ENCODE assay signal across 8 cellular contexts in genomic region chr9:110148384-110148783, GRCh38. TPM values are rescaled to one million over a fixed set of nuclear protein-coding genes. Genes with fewer than 3 reads are reported as not detected.
A peak's percentile ranks its signal among the peaks of the same experiment; 100 is the strongest.
DNase-seq lines count a peak whose midpoint lies in the region; ATAC-seq and TF ChIP-seq lines count a peak whose summit lies in the region.

No MANE protein-coding gene starts in this region.

- H3K36me3 Mint-ChIP-seq in CD4-positive, alpha-beta memory T cell = peaks cover 0 to 2% of the 10 kb centered on the region in 2 donors
- H3K36me3 Mint-ChIP-seq in activated naive CD4-positive, alpha-beta T cell treated with anti-CD3 and anti-CD28 coated beads, Interleukin-2, amount 50 U/mL, for 24 hours = peaks cover 2% of the 10 kb centered on the region

- H3K4me3 ChIP-seq in CD4-positive, alpha-beta memory T cell (ENCODE audit: low read length in 2 of 2) = peak overlapping the region; percentile 34 to 53
- H3K4me3 ChIP-seq in osteoblast (ENCODE audit: insufficient read depth, low read length) (peak overlapping the region; percentile 29), SK-N-SH (ENCODE audit: low read depth in 2 of 2, low read length in 1 of 2) (no peak overlapping the region)

- no peak for TF ChIP-seq RAD21 in SK-N-SH (IDR thresholded peaks at IDR 0.05; ENCODE audit: low read length)

- no peak for TF ChIP-seq EP300 in SK-N-SH (IDR thresholded peaks at IDR 0.05; ENCODE audit: borderline replicate concordance in 1 of 2, low read depth in 1 of 2, low read length in 1 of 2)

- intact Hi-C loops in CD4-positive, alpha-beta memory T cell (cut with micrococcal nuclease) = no loop called here

- WGBS in SK-N-SH (ENCODE audit: low lambda C conversion rate) = 92% methylated on average over 7 of the region's 7 CpGs

- H3K27me3 ChIP-seq in CD4-positive, alpha-beta memory T cell (ENCODE audit: insufficient read depth, low read length) = no peaks in the 10 kb centered on the region
- H3K27me3 ChIP-seq in osteoblast (ENCODE audit: insufficient read depth, low read length) (no peaks in the 10 kb centered on the region), SK-N-SH (ENCODE audit: insufficient read depth) (no peaks in the 10 kb centered on the region)

- peaks cover 45% of the 10 kb centered on the region for H3K4me1 ChIP-seq in CD4-positive, alpha-beta memory T cell (ENCODE audit: insufficient read depth, low read length)
- H3K4me1 ChIP-seq in osteoblast (ENCODE audit: insufficient read depth, low read length) (peaks cover 49% of the 10 kb centered on the region), SK-N-SH (ENCODE audit: control insufficient read depth in 1 of 2, insufficient read depth in 2 of 2, low read depth in 1 of 2, low read length in 1 of 2) (peaks cover 4 to 13% of the 10 kb centered on the region in 2 experiments; a peak in 3 of 4 replicates)

- H3K79me2 ChIP-seq in osteoblast (ENCODE audit: insufficient read depth, low read length) (peaks cover 99% of the 10 kb centered on the region), SK-N-SH (ENCODE audit: insufficient read depth) (peaks cover 100% of the 10 kb centered on the region)

- H3K9me3 Mint-ChIP-seq in CD4-positive, alpha-beta memory T cell = no peaks in the 10 kb centered on the region
- no peaks in the 10 kb centered on the region for H3K9me3 Mint-ChIP-seq in activated naive CD4-positive, alpha-beta T cell treated with anti-CD3 and anti-CD28 coated beads, Interleukin-2, amount 50 U/mL, for 24 hours

- H3K4me3 Mint-ChIP-seq in CD4-positive, alpha-beta memory T cell = peak overlapping the region; percentile 82 to 94 (median 90)
- H3K4me3 Mint-ChIP-seq in activated naive CD4-positive, alpha-beta T cell treated with anti-CD3 and anti-CD28 coated beads, Interleukin-2, amount 50 U/mL, for 24 hours = peak overlapping the region; percentile 78

- no peaks in the 10 kb centered on the region for H3K9me2 ChIP-seq in SK-N-SH

- ATAC-seq in GM19467 (IDR thresholded peaks at IDR 0.05; ENCODE audit: unreplicated experiment) (peak; percentile 67), HG03565 (IDR thresholded peaks at IDR 0.05; ENCODE audit: unreplicated experiment) (peak; percentile 74)

- H3K4me2 ChIP-seq in osteoblast (ENCODE audit: insufficient read depth, low read length) (peak overlapping the region; percentile 80), SK-N-SH (no peak overlapping the region)

- no peaks in the 10 kb centered on the region for H3K36me3 ChIP-seq in CD4-positive, alpha-beta memory T cell (ENCODE audit: insufficient read depth, low read length)
- H3K36me3 ChIP-seq in osteoblast (ENCODE audit: insufficient read depth, low read length) (peaks cover 9% of the 10 kb centered on the region), SK-N-SH (replicated peaks in 1 of 2; ENCODE audit: control insufficient read depth in 1 of 2, insufficient read depth in 2 of 2, low read length in 1 of 2) (peaks cover 8 to 14% of the 10 kb centered on the region in 2 experiments)

- peak overlapping the region; percentile 68 to 95 (median 91) for H3K27ac Mint-ChIP-seq in CD4-positive, alpha-beta memory T cell
- H3K27ac Mint-ChIP-seq in activated naive CD4-positive, alpha-beta T cell treated with anti-CD3 and anti-CD28 coated beads, Interleukin-2, amount 50 U/mL, for 24 hours = peak overlapping the region; percentile 94

- POLR2A ChIA-PET in CD4-positive, alpha-beta memory T cell (lab: Charles Lee; ENCODE audit: partially characterized antibody) = interaction anchor here (0.7 to 2.1 kb wide), 4 partner anchors 8 to 180 kb away, joined by 3 to 17 read pairs (median 5); partner anchors contain the start of gene TXN
- POLR2A ChIA-PET in SK-N-SH (lab: Yijun Ruan, JAX) = no interaction called here

- H2AFZ ChIP-seq in osteoblast (ENCODE audit: low read length) (no peak overlapping the region), SK-N-SH (ENCODE audit: low read depth) (no peak overlapping the region)

- peak in 4 of 5 donors; percentile 22 to 41 (median 33) for DNase-seq in CD4-positive, alpha-beta memory T cell
- no peak for DNase-seq in osteoblast (ENCODE audit: insufficient read length, low spot score, missing footprints)
- DNase-seq in SW 1271 (lab: John Stamatoyannopoulos, UW) = no peak
- no peak for DNase-seq in effector CD8-positive, alpha-beta T cell (lab: John Stamatoyannopoulos, UW)
- no peak for DNase-seq in SK-N-SH

- no peaks in the 10 kb centered on the region for H3K27me3 Mint-ChIP-seq in CD4-positive, alpha-beta memory T cell
- H3K27me3 Mint-ChIP-seq in activated naive CD4-positive, alpha-beta T cell treated with anti-CD3 and anti-CD28 coated beads, Interleukin-2, amount 50 U/mL, for 24 hours = no peaks in the 10 kb centered on the region

- H3K4me1 Mint-ChIP-seq in CD4-positive, alpha-beta memory T cell = peaks cover 31 to 68% (median 59%) of the 10 kb centered on the region in 4 donors
- H3K4me1 Mint-ChIP-seq in activated naive CD4-positive, alpha-beta T cell treated with anti-CD3 and anti-CD28 coated beads, Interleukin-2, amount 50 U/mL, for 24 hours = peaks cover 65% of the 10 kb centered on the region

- H3K9me3 ChIP-seq in CD4-positive, alpha-beta memory T cell (ENCODE audit: control insufficient read depth in 1 of 2, low read length in 2 of 2) = no peaks in the 10 kb centered on the region
- H3K9me3 ChIP-seq in osteoblast (ENCODE audit: low read depth, low read length) (no peaks in the 10 kb centered on the region), SK-N-SH (no peaks in the 10 kb centered on the region)

- CTCF ChIA-PET in CD4-positive, alpha-beta memory T cell (lab: Charles Lee; ENCODE audit: partially characterized antibody) = interaction anchor here (0.6 to 8.0 kb wide), 14 partner anchors 9 to 244 kb away, joined by 3 to 98 read pairs (median 4); no protein-coding TSS in a partner anchor
- CTCF ChIA-PET in SK-N-SH (lab: Yijun Ruan, JAX) = interaction anchor here (1.0 to 10.9 kb wide), 4 partner anchors 33 to 266 kb away, joined by 3 to 179 read pairs (median 3); no protein-coding TSS in a partner anchor

- H3K27ac ChIP-seq in CD4-positive, alpha-beta memory T cell (ENCODE audit: low read depth, low read length) = peak overlapping the region; percentile 40
- H3K27ac ChIP-seq in osteoblast (ENCODE audit: low read depth, low read length) = peak overlapping the region; percentile 84
- H3K27ac ChIP-seq in SK-N-SH (ENCODE audit: low read depth in 2 of 2, low read length in 1 of 2) = no peak overlapping the region

- peaks cover 13% of the 10 kb centered on the region for H3F3A ChIP-seq in SK-N-SH (replicated peaks; ENCODE audit: insufficient read depth)

- H4K20me1 ChIP-seq in osteoblast (ENCODE audit: insufficient read depth, low read length) (peaks cover 50% of the 10 kb centered on the region), SK-N-SH (ENCODE audit: insufficient read depth) (peaks cover 99% of the 10 kb centered on the region)

- no peak for TF ChIP-seq CTCF in osteoblast (IDR thresholded peaks at IDR 0.05; ENCODE audit: extremely low read depth, low read depth, low read length)
- no peak for TF ChIP-seq CTCF in SK-N-SH (IDR thresholded peaks at IDR 0.05)

- no peak overlapping the region for H3K9ac ChIP-seq in SK-N-SH

TF ChIP-seq in SK-N-SH, 30 proteins besides CTCF, POLR2A, EP300 and RAD21:
- no peak for TF ChIP-seq EZH2phosphoT487 (IDR thresholded peaks at IDR 0.05; ENCODE audit: borderline replicate concordance, low read depth)

RNA-seq across cellular contexts. Expression of gene C9orf152, which starts 59.6 kb away (rescaled TPM):
- total RNA-seq in CD4-positive, alpha-beta memory T cell = not detected
- polyA plus RNA-seq in CD4-positive, alpha-beta memory T cell = not detected
- not detected in 2 replicates for total RNA-seq in osteoblast
- not detected in 2 replicates for polyA plus RNA-seq in SK-N-SH (2012; rRNA removed)
- not detected in 2 replicates for polyA plus RNA-seq in SK-N-SH (2012; cell fraction: cytosol; rRNA removed)
- not detected in 2 replicates for polyA plus RNA-seq in SK-N-SH (2012; cell fraction: nucleus; rRNA removed)

Comparison
In these comparisons a context has a peak if more than half of its experiments do, and no peak if none do; other contexts are left out.
1. DNase-seq: peak in CD4-positive, alpha-beta memory T cell (4 of 5); none in osteoblast (single experiment), SW 1271 (0 of 2), effector CD8-positive, alpha-beta T cell (single experiment) and SK-N-SH (single experiment).
2. H3K27ac ChIP-seq: peak in CD4-positive, alpha-beta memory T cell (single experiment) and osteoblast (single experiment); none in SK-N-SH (0 of 2).
3. H3K4me3 ChIP-seq: peak in CD4-positive, alpha-beta memory T cell (2 of 2) and osteoblast (single experiment); none in SK-N-SH (0 of 2).